In the genomic region with DNA sequence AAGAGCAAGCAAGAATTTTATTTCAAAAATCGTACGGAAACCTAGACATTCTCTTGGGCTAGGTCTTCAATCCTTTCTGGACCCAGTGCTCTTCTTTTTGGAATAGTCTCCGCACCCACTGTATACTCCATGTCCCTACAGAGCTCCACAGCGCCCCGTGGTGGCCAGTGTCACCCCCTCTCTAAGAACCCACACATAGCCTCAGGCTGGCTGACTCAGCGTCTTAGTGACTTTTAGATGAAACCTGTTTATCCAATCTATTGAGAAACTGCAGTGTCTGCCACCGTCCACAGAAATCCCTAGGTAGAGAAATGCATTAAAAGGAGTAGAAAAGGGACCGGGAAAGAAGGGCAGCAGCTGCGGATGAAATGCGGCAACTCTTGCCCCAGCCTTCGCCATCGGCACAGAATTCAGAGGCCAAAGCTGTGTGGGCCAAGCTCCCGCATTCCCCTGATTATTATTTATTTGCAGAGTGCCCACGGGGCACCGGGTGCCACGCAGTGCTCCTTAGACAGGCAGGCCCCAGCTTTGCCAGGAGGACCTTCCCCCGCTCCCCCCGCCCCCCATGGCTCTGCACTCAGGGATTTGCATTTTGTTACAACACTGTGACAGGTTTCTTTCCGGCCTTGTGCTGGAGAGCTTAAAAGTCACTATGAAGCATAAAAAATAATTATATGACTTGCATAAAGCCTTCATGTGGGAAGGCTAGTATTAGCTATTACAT, we compare ENCODE assay signal across 8 cellular contexts.
A peak's percentile ranks its signal among the peaks of the same experiment; 100 is the strongest.
DNase-seq lines count a peak whose midpoint lies in the region; ATAC-seq and TF ChIP-seq lines count a peak whose summit lies in the region.

No MANE protein-coding gene starts in this region.

- no peaks in the 10 kb centered on the region for H3K9me3 Mint-ChIP-seq in nephron

- peaks cover 21% of the 10 kb centered on the region for H3K27me3 Mint-ChIP-seq in nephron (ENCODE audit: low read depth)

- DNase-seq in NCI-H748 (lab: John Stamatoyannopoulos, UW; ENCODE audit: unreplicated experiment): peak; percentile 3
- DNase-seq in NCI-H748 treated with DMSO at 0.1 percent for 48 hours (lab: John Stamatoyannopoulos, UW): no peak
- DNase-seq in Karpas-422: peak; percentile 81
- DNase-seq in astrocyte of the spinal cord (ENCODE audit: low read depth, low spot score): peak; percentile 10
- DNase-seq in occipital lobe (lab: John Stamatoyannopoulos, UW): no peak

- peaks cover 7% of the 10 kb centered on the region for H3K4me1 ChIP-seq in Karpas-422 (ENCODE audit: low read length)

- H3K27ac Mint-ChIP-seq in nephron: peak overlapping the region in 1 of 3 experiments; percentile 7

- TF ChIP-seq CTCF in astrocyte of the spinal cord (IDR thresholded peaks at IDR 0.05; ENCODE audit: low read depth, low read length) (peak; percentile 49), nephron (IDR thresholded peaks at IDR 0.05; ENCODE audit: unreplicated experiment in 3 of 3) (peak in 2 of 3 experiments; percentile 20 to 24)

- no peaks in the 10 kb centered on the region for H4K20me1 ChIP-seq in Karpas-422 (ENCODE audit: insufficient read depth, low read depth, low read length)

- H3K27me3 ChIP-seq in Karpas-422 (ENCODE audit: low read length): no peaks in the 10 kb centered on the region

- no peaks in the 10 kb centered on the region for H3K9me2 ChIP-seq in Karpas-422 (replicated peaks; ENCODE audit: insufficient read depth, low read length)

- H3K4me1 Mint-ChIP-seq in nephron: peaks cover 13% of the 10 kb centered on the region

- no peak overlapping the region for H3K4me2 ChIP-seq in Karpas-422 (ENCODE audit: low read depth, low read length, poor library complexity, severe bottlenecking)

- H3K9ac ChIP-seq in Karpas-422 (ENCODE audit: low read length): no peak overlapping the region

- no peak overlapping the region for H2AFZ ChIP-seq in Karpas-422 (ENCODE audit: low read length)

- ATAC-seq in GM18511 (IDR thresholded peaks at IDR 0.05; ENCODE audit: unreplicated experiment) (no peak), GM19463 (IDR thresholded peaks at IDR 0.05; ENCODE audit: unreplicated experiment) (no peak)

- no peaks in the 10 kb centered on the region for H3K36me3 Mint-ChIP-seq in nephron (ENCODE audit: low read depth)

- H3K9me3 ChIP-seq in Karpas-422 (ENCODE audit: low read length): no peaks in the 10 kb centered on the region

- H3K4me3 Mint-ChIP-seq in nephron: no peak overlapping the region

- H3K27ac ChIP-seq in Karpas-422 (ENCODE audit: low read length): no peak overlapping the region

- no peak overlapping the region for H3K4me3 ChIP-seq in Karpas-422 (ENCODE audit: low read length)
- H3K4me3 ChIP-seq in astrocyte of the spinal cord (ENCODE audit: low read depth, low read length): no peak overlapping the region

- no peaks in the 10 kb centered on the region for H3K36me3 ChIP-seq in Karpas-422 (ENCODE audit: insufficient read depth, low read length)

- no peaks in the 10 kb centered on the region for H3K79me2 ChIP-seq in Karpas-422 (ENCODE audit: low read length)

- in situ Hi-C loops in astrocyte of the spinal cord (cut with HindIII; ENCODE audit: low sequenced_read_pairs): no loop called here

Comparison
In these comparisons a context has a peak if more than half of its experiments do, and no peak if none do; other contexts are left out.
1. DNase-seq: peak in NCI-H748 (single experiment), Karpas-422 (single experiment) and astrocyte of the spinal cord (single experiment); none in NCI-H748 treated with DMSO at 0.1 percent for 48 hours (single experiment) and occipital lobe (single experiment).